ENCODE assay signal across 10 cellular contexts in genomic region chr11:119319136-119319701, GRCh38. TPM values are rescaled to one million over a fixed set of nuclear protein-coding genes. Genes with fewer than 3 reads are reported as not detected.
A peak's percentile ranks its signal among the peaks of the same experiment; 100 is the strongest.
DNase-seq lines count a peak whose midpoint lies in the region; ATAC-seq and TF ChIP-seq lines count a peak whose summit lies in the region.
"Had no signal": no experiment of that assay in that cellular context is flagged by ENCODE, and none has a peak within 500 bp of the region (broad histone marks: within the 10 kb centered on the region; RNA-seq: fewer than 3 reads in every experiment).

No MANE protein-coding gene starts in this region.

- TF ChIP-seq CTCF in GM12865 (IDR thresholded peaks at IDR 0.05; ENCODE audit: insufficient read depth, low read depth, low read length, missing control alignments) (no peak), PC-3 (conservative IDR thresholded peaks at IDR 0.05; ENCODE audit: low read depth, low read length) (no peak), esophagus muscularis mucosa (IDR thresholded peaks at IDR 0.05) (no peak), gastrocnemius medialis (IDR thresholded peaks at IDR 0.05 in 4 of 5, conservative IDR thresholded peaks at IDR 0.05 in 1 of 5) (no peak)

- H3K79me2 ChIP-seq in PC-3 (ENCODE audit: low read length) = peaks cover 27% of the 10 kb centered on the region

- BruUV-seq in PC-3 (replicated peaks; lab: Mats Ljungman, UMichigan) = no TSS peak

- in situ Hi-C loops in gastrocnemius medialis (cut with MboI; ENCODE audit: low sequenced_read_pairs in 4 of 4) = no loop called here

- peak overlapping the region; percentile 53; the same call in 1 of the 2 replicates for H3K4me2 ChIP-seq in PC-3 (ENCODE audit: low read length)

- ATAC-seq in PC-3 (no peak), gastrocnemius medialis (no peak), GM21717 (IDR thresholded peaks at IDR 0.05; ENCODE audit: unreplicated experiment) (no peak)

- H3K27ac ChIP-seq in PC-3 (ENCODE audit: low read length) = peak overlapping the region; percentile 64
- peak overlapping the region; percentile 98 to 99 (median 98) for H3K27ac ChIP-seq in esophagus muscularis mucosa (replicated peaks in 1 of 4)
- peak overlapping the region; percentile 68 to 85 (median 85) for H3K27ac ChIP-seq in gastrocnemius medialis

- no peaks in the 10 kb centered on the region for H3F3A ChIP-seq in PC-3 (ENCODE audit: low read length, unreplicated experiment)

- DNase-seq in GM12865 (ENCODE audit: low read depth) (no peak), PC-3 (no peak), esophagus muscularis mucosa (ENCODE audit: extremely low spot score) (no peak), gastrocnemius medialis (no peak), NCI-H2196 treated with DMSO at 0.1 percent for 48 hours (lab: John Stamatoyannopoulos, UW; ENCODE audit: unreplicated experiment) (no peak), HK-2 (ENCODE audit: unreplicated experiment) (no peak), NCI-H1694 (lab: John Stamatoyannopoulos, UW) (no peak)
- DNase-seq: HCEC 1CT had no signal

- 80% methylated on average over 4 of the region's 8 CpGs for WGBS in esophagus muscularis mucosa

- H3K9me2 ChIP-seq in PC-3 (replicated peaks; ENCODE audit: low read length) = no peaks in the 10 kb centered on the region

- intact Hi-C loops in PC-3 (cut with micrococcal nuclease) = no loop called here
- intact Hi-C loops in esophagus muscularis mucosa (cut with DNase I) = no loop called here
- intact Hi-C loops in gastrocnemius medialis (cut with DNase I; ENCODE audit: low total_unique reads) = loop anchor here (5.0 kb wide), 1 partner anchor 172 kb away; the partner anchor contains the start of gene ABCG4

- H3K27me3 ChIP-seq in PC-3 (ENCODE audit: low read length) = no peaks in the 10 kb centered on the region
- no peaks in the 10 kb centered on the region for H3K27me3 ChIP-seq in esophagus muscularis mucosa
- peaks cover 0 to 10% (median 3%) of the 10 kb centered on the region in 3 donors for H3K27me3 ChIP-seq in gastrocnemius medialis

- no peak for TF ChIP-seq POLR2A in esophagus muscularis mucosa (IDR thresholded peaks at IDR 0.05; ENCODE audit: low read depth)
- TF ChIP-seq POLR2A in gastrocnemius medialis (IDR thresholded peaks at IDR 0.05) = no peak

- H3K4me3 ChIP-seq in GM12865 (ENCODE audit: low read depth, low read length) (peak overlapping the region; percentile 56), PC-3 (ENCODE audit: low read length) (no peak overlapping the region), esophagus muscularis mucosa (peak overlapping the region in 3 of 4 donors; percentile 16 to 79 (median 31)), gastrocnemius medialis (peak overlapping the region in 2 of 4 donors; percentile 11 to 41)

- POLR2A ChIA-PET in PC-3 (lab: Charles Lee; ENCODE audit: unreplicated experiment) = no interaction called here

- peaks cover 50% of the 10 kb centered on the region for H3K4me1 ChIP-seq in PC-3 (ENCODE audit: insufficient read depth, low read length)
- peaks cover 73 to 97% (median 86%) of the 10 kb centered on the region in 4 donors for H3K4me1 ChIP-seq in esophagus muscularis mucosa
- H3K4me1 ChIP-seq in gastrocnemius medialis = peaks cover 38 to 43% of the 10 kb centered on the region in 2 donors

- no peak overlapping the region for H2AFZ ChIP-seq in PC-3 (ENCODE audit: low read length)

- H3K36me3 ChIP-seq in PC-3 (ENCODE audit: low read depth, low read length) (peaks cover 7% of the 10 kb centered on the region), esophagus muscularis mucosa (peaks cover 0 to 10% (median 7%) of the 10 kb centered on the region in 4 donors), gastrocnemius medialis (no peaks in the 10 kb centered on the region)

- CTCF ChIA-PET in PC-3 (lab: Charles Lee) = no interaction called here

- 0 out of 2 replicates have a peak, but pooled peaks cover 5% of the 10 kb centered on the region for H4K20me1 ChIP-seq in PC-3 (ENCODE audit: low read length)

- H3K9me3 ChIP-seq in PC-3 (ENCODE audit: low read length) = no peaks in the 10 kb centered on the region
- no peaks in the 10 kb centered on the region for H3K9me3 ChIP-seq in esophagus muscularis mucosa
- H3K9me3 ChIP-seq in gastrocnemius medialis = no peaks in the 10 kb centered on the region

- no peak for TF ChIP-seq EP300 in esophagus muscularis mucosa (IDR thresholded peaks at IDR 0.05)

- no peak overlapping the region for H3K9ac ChIP-seq in PC-3 (ENCODE audit: low read length)

RNA-seq across cellular contexts. Expression of gene MCAM, which starts 2.3 kb away (rescaled TPM):
- total RNA-seq in PC-3 (2014; rRNA removed) = 124 and 162 TPM in 2 replicates
- 1,000 to 10,000 TPM in 1 of 4 donors, 100 to 1,000 TPM in 3; 607 to 1,312 (median 805) TPM for total RNA-seq in esophagus muscularis mucosa
- 100 to 1,000 TPM in 3 of 4 donors, 10 to 100 TPM in 1; 22.6 to 193 (median 123) TPM for total RNA-seq in gastrocnemius medialis

RNA-seq across cellular contexts. Expression of gene RNF26, which starts 15.1 kb away (rescaled TPM):
- total RNA-seq in PC-3 (2014; rRNA removed) (22.9 and 34.5 TPM in 2 replicates), esophagus muscularis mucosa (10 to 100 TPM; 14.2 to 33.2 (median 20.9) TPM), gastrocnemius medialis (1 to 10 TPM; 3.8 to 5.1 (median 4.7) TPM)

RNA-seq across cellular contexts. Expression of gene C1QTNF5, which starts 21.5 kb away (rescaled TPM):
- total RNA-seq in PC-3 (2014; rRNA removed) = 2.0 and 2.6 TPM in 2 replicates
- total RNA-seq in esophagus muscularis mucosa = 10 to 100 TPM; 23.7 to 74.3 (median 51.6) TPM
- 10 to 100 TPM in 1 of 4 donors, 1 to 10 TPM in 3; 4.0 to 16.0 (median 6.0) TPM for total RNA-seq in gastrocnemius medialis
- total RNA-seq: SK-MEL-5 had no signal

RNA-seq across cellular contexts. Expression of gene MFRP, which starts 27.3 kb away (rescaled TPM):
- total RNA-seq in PC-3 (2014; rRNA removed) (not detected in 2 replicates), esophagus muscularis mucosa (under 1 TPM in 1 of 4 donors, not detected in 3; 0.11 TPM), gastrocnemius medialis (not detected)
- total RNA-seq: SK-MEL-5 had no signal
